1 cellular context compared by ENCODE assay signal in genomic region chr20:39874049-39874893, GRCh38.
TF ChIP-seq lines count a peak whose summit lies in the region.

No MANE protein-coding gene starts in this region.

TF ChIP-seq in HEK293, 187 proteins besides CTCF, POLR2A, EP300 and RAD21 (continued from another document):
- peak; percentile 81 for TF ChIP-seq REST (tag by site-specific recombination; IDR thresholded peaks at IDR 0.05)
